9 cellular contexts compared by ENCODE assay signal in genomic region chr12:54159140-54159539, GRCh38. TPM values are rescaled to one million over a fixed set of nuclear protein-coding genes. Genes with fewer than 3 reads are reported as not detected.
DNase-seq lines count a peak whose midpoint lies in the region; ATAC-seq, FAIRE-seq and TF ChIP-seq lines count a peak whose summit lies in the region.
"Had no signal": no experiment of that assay in that cellular context is flagged by ENCODE, and none has a peak within 500 bp of the region (broad histone marks: within the 10 kb centered on the region; RNA-seq: fewer than 3 reads in every experiment).

No MANE protein-coding gene starts in this region.

- no peak overlapping the region for H3K27ac ChIP-seq in ascending aorta
- H3K27ac ChIP-seq: 22Rv1 had no signal

- no peak for TF ChIP-seq POLR2A in H54 (IDR thresholded peaks at IDR 0.05; ENCODE audit: low read depth, low read length)

- ATAC-seq in omental fat pad (ENCODE audit: low FRiP score): peak; percentile 39
- ATAC-seq in GM18858 (IDR thresholded peaks at IDR 0.05; ENCODE audit: unreplicated experiment): no peak

- no peaks in the 10 kb centered on the region for H3K36me3 ChIP-seq in ascending aorta

- H3K36me3 Mint-ChIP-seq in activated T-cell treated with anti-CD3 and anti-CD28 coated beads, Interleukin-2, amount 50 U/mL, for 24 hours (ENCODE audit: low read depth): no peaks in the 10 kb centered on the region

- no peak for TF ChIP-seq CTCF in omental fat pad (IDR thresholded peaks at IDR 0.05)
- TF ChIP-seq CTCF in ascending aorta (IDR thresholded peaks at IDR 0.05): no peak

- intact Hi-C loops in ascending aorta (cut with DNase I): no loop called here

- H3K4me1 ChIP-seq in ascending aorta: no peaks in the 10 kb centered on the region

- no peaks in the 10 kb centered on the region for H3K9me3 Mint-ChIP-seq in activated T-cell treated with anti-CD3 and anti-CD28 coated beads, Interleukin-2, amount 50 U/mL, for 24 hours

- H3K27me3 Mint-ChIP-seq in activated T-cell treated with anti-CD3 and anti-CD28 coated beads, Interleukin-2, amount 50 U/mL, for 24 hours: peaks cover 41% of the 10 kb centered on the region

- no peak overlapping the region for H3K4me3 Mint-ChIP-seq in activated T-cell treated with anti-CD3 and anti-CD28 coated beads, Interleukin-2, amount 50 U/mL, for 24 hours

- H3K27me3 ChIP-seq in ascending aorta: no peaks in the 10 kb centered on the region

- no peaks in the 10 kb centered on the region for H3K9me3 ChIP-seq in ascending aorta

- H3K4me1 Mint-ChIP-seq in activated T-cell treated with anti-CD3 and anti-CD28 coated beads, Interleukin-2, amount 50 U/mL, for 24 hours (ENCODE audit: low read depth): peaks cover 2% of the 10 kb centered on the region

- no peak overlapping the region for H3K4me3 ChIP-seq in ascending aorta

- DNase-seq in DMS 273 (lab: John Stamatoyannopoulos, UW; ENCODE audit: unreplicated experiment) (peak; percentile 53), DMS 273 treated with DMSO at 0.1 percent for 48 hours (lab: John Stamatoyannopoulos, UW) (no peak), H54 (ENCODE audit: insufficient read length, low spot score) (peak; percentile 49), NCI-H146 (lab: John Stamatoyannopoulos, UW) (peak; percentile 86), omental fat pad (ENCODE audit: low spot score) (no peak), ascending aorta (ENCODE audit: low spot score in 2 of 2) (no peak)
- DNase-seq in activated T-cell treated with anti-CD3 and anti-CD28 coated beads, Interleukin-2, amount 50 U/mL, for 24 hours: peak; percentile 41

- no peak for FAIRE-seq in H54 (lab: Jason Lieb, UNC)

- H3K27ac Mint-ChIP-seq in activated T-cell treated with anti-CD3 and anti-CD28 coated beads, Interleukin-2, amount 50 U/mL, for 24 hours: no peak overlapping the region

RNA-seq across cellular contexts. Expression of gene SMUG1, which starts 29.6 kb away (rescaled TPM):
- total RNA-seq in omental fat pad (10 to 100 TPM; 17.2 to 46.5 (median 36.7) TPM), ascending aorta (21.9 TPM)

Comparison
In these comparisons a context has a peak if more than half of its experiments do, and no peak if none do; other contexts are left out.
1. DNase-seq: peak in DMS 273 (single experiment), H54 (single experiment), NCI-H146 (single experiment) and activated T-cell treated with anti-CD3 and anti-CD28 coated beads, Interleukin-2, amount 50 U/mL, for 24 hours (single experiment); none in DMS 273 treated with DMSO at 0.1 percent for 48 hours (single experiment), omental fat pad (single experiment) and ascending aorta (0 of 2).